Comparison of ENCODE assay signal across 25 cellular contexts in genomic region chr3:159934216-159934615, GRCh38. TPM values are rescaled to one million over a fixed set of nuclear protein-coding genes. Genes with fewer than 3 reads are reported as not detected.
DNase-seq lines count a peak whose midpoint lies in the region; ATAC-seq, FAIRE-seq and TF ChIP-seq lines count a peak whose summit lies in the region.
"Had no signal": no experiment of that assay in that cellular context is flagged by ENCODE, and none has a peak within 500 bp of the region (broad histone marks: within the 10 kb centered on the region; RNA-seq: fewer than 3 reads in every experiment).

No MANE protein-coding gene starts in this region.

- POLR2A ChIA-PET in A549 (lab: Yijun Ruan, JAX) (no interaction called here), HEK293 (lab: Yijun Ruan, JAX) (no interaction called here), K562 (lab: Yijun Ruan, JAX) (no interaction called here)

- TF ChIP-seq POLR2A in A549 (IDR thresholded peaks at IDR 0.05; ENCODE audit: low read length): no peak
- no peak for TF ChIP-seq POLR2A in K562 (conservative IDR thresholded peaks at IDR 0.05)
- no peak for TF ChIP-seq POLR2A in esophagus muscularis mucosa (IDR thresholded peaks at IDR 0.05; ENCODE audit: low read depth)

- H3K27ac ChIP-seq in A549: no peak overlapping the region
- no peak overlapping the region for H3K27ac ChIP-seq in HEK293 (ENCODE audit: extremely low read depth, low read depth, low read length)
- H3K27ac ChIP-seq in K562 (ENCODE audit: extremely low read depth, low read depth, low read length): no peak overlapping the region
- no peak overlapping the region for H3K27ac ChIP-seq in esophagus muscularis mucosa (replicated peaks in 1 of 4)
- H3K27ac ChIP-seq: 22Rv1 had no signal

- TF ChIP-seq EP300 in A549 (IDR thresholded peaks at IDR 0.05) (no peak), K562 (IDR thresholded peaks at IDR 0.05; ENCODE audit: low read length) (no peak), esophagus muscularis mucosa (IDR thresholded peaks at IDR 0.05) (no peak)

- H3K27me3 ChIP-seq in K562 (ENCODE audit: control insufficient read depth in 2 of 2, insufficient read depth in 2 of 2, low read length in 2 of 2) (no peaks in the 10 kb centered on the region), esophagus muscularis mucosa (no peaks in the 10 kb centered on the region)

- no peak overlapping the region for H3K9ac ChIP-seq in K562 (ENCODE audit: insufficient read depth in 1 of 2, low read depth in 2 of 2, low read length in 2 of 2)

- BruUV-seq in K562 (replicated peaks; lab: Mats Ljungman, UMichigan): no TSS peak

- intact Hi-C loops in K562 (cut with micrococcal nuclease): no loop called here
- intact Hi-C loops in esophagus muscularis mucosa (cut with DNase I): no loop called here

- no peak for ATAC-seq in A549
- ATAC-seq in K562: no peak
- no peak for ATAC-seq in GM21529 (IDR thresholded peaks at IDR 0.05; ENCODE audit: unreplicated experiment)

- H3K9me3 ChIP-seq in A549 (peaks cover 18% of the 10 kb centered on the region), HEK293 (ENCODE audit: control insufficient read depth, insufficient read depth, low read depth, low read length) (no peaks in the 10 kb centered on the region), K562 (replicated peaks; ENCODE audit: control insufficient read depth, insufficient read depth, low read depth, low read length) (no peaks in the 10 kb centered on the region), esophagus muscularis mucosa (peaks cover 0 to 11% (median 8%) of the 10 kb centered on the region in 4 donors)

- H3K36me3 ChIP-seq in HEK293 (ENCODE audit: control insufficient read depth in 2 of 2, insufficient read depth in 1 of 2, low read length in 2 of 2) (no peaks in the 10 kb centered on the region), K562 (ENCODE audit: control insufficient read depth, insufficient read depth, low read length) (no peaks in the 10 kb centered on the region), esophagus muscularis mucosa (no peaks in the 10 kb centered on the region)

- peaks cover 7% of the 10 kb centered on the region; the same call in 2 of the 3 replicates for H3K4me1 ChIP-seq in A549
- no peaks in the 10 kb centered on the region for H3K4me1 ChIP-seq in HEK293 (ENCODE audit: control insufficient read depth, insufficient read depth, low read length)
- H3K4me1 ChIP-seq in K562 (replicated peaks in 1 of 2; ENCODE audit: control insufficient read depth in 2 of 2, insufficient read depth in 2 of 2, low read length in 2 of 2): no peaks in the 10 kb centered on the region
- peaks cover 0 to 6% (median 6%) of the 10 kb centered on the region in 4 donors for H3K4me1 ChIP-seq in esophagus muscularis mucosa

- H3K4me2 ChIP-seq in A549 (no peak overlapping the region), K562 (ENCODE audit: insufficient read depth, low read length) (no peak overlapping the region)

- no peak for TF ChIP-seq RAD21 in A549 (conservative IDR thresholded peaks at IDR 0.05 in 1 of 2, IDR thresholded peaks at IDR 0.05 in 1 of 2)
- no peak for TF ChIP-seq RAD21 in K562 (CRISPR knock-in tag; conservative IDR thresholded peaks at IDR 0.05 in 1 of 2, IDR thresholded peaks at IDR 0.05 in 1 of 2)

- TF ChIP-seq CTCF in A549 (IDR thresholded peaks at IDR 0.05) (no peak), HEK293 (tag by site-specific recombination; IDR thresholded peaks at IDR 0.05) (no peak), K562 (IDR thresholded peaks at IDR 0.05 in 2 of 3, conservative IDR thresholded peaks at IDR 0.05 in 1 of 3; ENCODE audit: insufficient read depth in 2 of 3, low read depth in 1 of 3, low read length in 3 of 3) (no peak), esophagus muscularis mucosa (IDR thresholded peaks at IDR 0.05) (no peak)

- no peaks in the 10 kb centered on the region for H4K20me1 ChIP-seq in K562 (replicated peaks; ENCODE audit: control insufficient read depth, insufficient read depth, low read length)

- no peaks in the 10 kb centered on the region for H3K9me1 ChIP-seq in K562 (ENCODE audit: control insufficient read depth, insufficient read depth, low read length)

- FAIRE-seq in A549 (lab: Jason Lieb, UNC): no peak
- no peak for FAIRE-seq in K562 (lab: Jason Lieb, UNC)
- FAIRE-seq in frontal cortex (lab: Jason Lieb, UNC): no peak
- FAIRE-seq: G401.6, GM12892, GM18507 had no signal

- DNase-seq in A549 (ENCODE audit: low read depth in 1 of 2, low spot score in 1 of 2): no peak
- no peak for DNase-seq in K562 (ENCODE audit: extremely low read depth in 1 of 4, low spot score in 3 of 4)
- DNase-seq in esophagus muscularis mucosa (ENCODE audit: extremely low spot score): peak; percentile 74
- no peak for DNase-seq in EL
- DNase-seq in frontal cortex (ENCODE audit: low spot score in 2 of 2): no peak
- DNase-seq: ACHN; AML-193; C1 segment of cervical spinal cord; CD4-positive, alpha-beta memory T cell; CD4-positive, CD25-positive, alpha-beta regulatory T cell; CD8-positive, alpha-beta memory T cell; COR-L47; DMS 273 treated with DMSO at 0.1 percent for 48 hours; DMS153; DMS53; DMS79; DND-41; GF-D8 had no signal

- H3K4me3 ChIP-seq in A549: no peak overlapping the region
- no peak overlapping the region for H3K4me3 ChIP-seq in HEK293 (ENCODE audit: low read depth, low read length)
- H3K4me3 ChIP-seq in K562: no peak overlapping the region
- no peak overlapping the region for H3K4me3 ChIP-seq in esophagus muscularis mucosa

- in situ Hi-C loops in K562 (cut with MboI): no loop called here

- H2AFZ ChIP-seq in K562 (ENCODE audit: low read depth, low read length): no peak overlapping the region

- CTCF ChIA-PET in A549 (lab: Yijun Ruan, JAX) (interaction anchor here (1.4 to 7.2 kb wide), 3 partner anchors 49 to 69 kb away, joined by 4 to 48 read pairs (median 6); partner anchors contain the start of gene IL12A), HEK293 (lab: Yijun Ruan, JAX) (no interaction called here), K562 (lab: Yijun Ruan, JAX; ENCODE audit: low intra/inter-chr PET ratio) (no interaction called here)

- H3K79me2 ChIP-seq in K562 (ENCODE audit: control insufficient read depth, insufficient read depth, low read length): no peaks in the 10 kb centered on the region

TF ChIP-seq in A549, 52 proteins besides CTCF, POLR2A, EP300 and RAD21 (continues in another document):
- no peak for TF ChIP-seq ATOH8 (CRISPR knock-in tag; IDR thresholded peaks at IDR 0.05; ENCODE audit: low read depth)
- peak; percentile 97 for TF ChIP-seq ZFP36 (IDR thresholded peaks at IDR 0.05; ENCODE audit: borderline replicate concordance, partially characterized antibody)

TF ChIP-seq in HEK293, 187 proteins besides CTCF, POLR2A, EP300 and RAD21:
- TF ChIP-seq TRIM28 (IDR thresholded peaks at IDR 0.05; ENCODE audit: borderline replicate concordance, low read length) (peak; percentile 71; the same call in 1 of the 2 replicates), SETDB1 (IDR thresholded peaks at IDR 0.05; ENCODE audit: insufficient read length, low read length) (peak; percentile 90), ZNF155 (tag by site-specific recombination; IDR thresholded peaks at IDR 0.05) (no peak), ZNF585B (tag by site-specific recombination; IDR thresholded peaks at IDR 0.05) (peak; percentile 97)

RNA-seq across cellular contexts. Expression of gene IL12A, which starts 54.4 kb away (rescaled TPM):
- polyA plus RNA-seq in A549 (2011; rRNA removed) (0.66 and 1.7 TPM in 2 replicates), A549 (2017; fragmentation: RNase III; extraction: RNeasy Plus Mini Kit Qiagen cat#74134 plus additional on column Dnase treatment) (0.76 to 1.3 TPM (median 0.98 TPM) in 3 replicates), K562 (2011; rRNA removed) (not detected in 2 replicates), K562 (2014; fragmentation: Illumina TruSeq; extraction: Trizol) (not detected in 2 replicates), K562 (2014; fragmentation: Nextera tagmentation; extraction: Ambion mirVana) (not detected), K562 (2014; rRNA removed) (not detected in 2 replicates)
- 1.7 and 2.1 TPM in 2 replicates for polyA plus RNA-seq in A549 (2012; cell fraction: cytosol; rRNA removed)
- polyA plus RNA-seq in A549 (2012; cell fraction: nucleus; rRNA removed): 2.1 and 3.9 TPM in 2 replicates
- polyA minus RNA-seq in A549 (2011; rRNA and poly(A)+ RNA removed): 0.12 TPM in 1 of 2 replicates, not detected in the other
- total RNA-seq in K562 (2011; cell fraction: chromatin; rRNA removed; ENCODE audit: low replicate concordance): not detected in 2 replicates
- total RNA-seq in K562 (2011; cell fraction: nucleolus; rRNA removed): not detected in 2 replicates
- not detected in 2 replicates for total RNA-seq in K562 (2011; cell fraction: nucleoplasm; rRNA removed)
- total RNA-seq in K562 (2014; rRNA removed) (not detected in 2 replicates), K562 (2014; rRNA removed; fragmentation: Illumina TruSeq; extraction: Trizol) (0.35 TPM in 1 of 2 replicates, not detected in the other), K562 (2015; rRNA removed; fragmentation: Illumina TruSeq; extraction: Trizol) (not detected in 2 replicates), K562 (2021) (0.13 TPM in 1 of 2 replicates, not detected in the other), esophagus muscularis mucosa (1 to 10 TPM in 2 of 4 donors, under 1 TPM in 2; 0.42 to 2.4 (median 0.99) TPM), frontal cortex (2.0 TPM)
- polyA plus RNA-seq in K562 (2011; cell fraction: cytosol; rRNA removed): not detected in 2 replicates
- 0.14 and 0.27 TPM in 2 replicates for polyA plus RNA-seq in K562 (2011; cell fraction: nucleus; rRNA removed)
- not detected in 2 replicates for polyA plus RNA-seq in K562 (2012)
- not detected in 2 replicates for polyA minus RNA-seq in K562 (2011; rRNA and poly(A)+ RNA removed)
- polyA minus RNA-seq in K562 (2011; cell fraction: cytosol; rRNA and poly(A)+ RNA removed): not detected in 2 replicates
- not detected in 2 replicates for polyA minus RNA-seq in K562 (2011; cell fraction: nucleus; rRNA and poly(A)+ RNA removed)
- total RNA-seq: A673; CD8-positive, alpha-beta memory T cell had no signal
- polyA plus RNA-seq: CD4-positive, alpha-beta memory T cell had no signal
